8 cellular contexts compared by ENCODE assay signal in genomic region chr5:36414869-36415282, GRCh38.
A peak's percentile ranks its signal among the peaks of the same experiment; 100 is the strongest.
DNase-seq lines count a peak whose midpoint lies in the region; ATAC-seq and TF ChIP-seq lines count a peak whose summit lies in the region.

No MANE protein-coding gene starts in this region.

- no peaks in the 10 kb centered on the region for H3K4me1 Mint-ChIP-seq in activated T-helper 17 cell treated with anti-CD3 and anti-CD28 coated beads, Interleukin-2, amount 50 U/mL, for 72 hours

- H3K4me3 ChIP-seq in astrocyte of the cerebellum (ENCODE audit: low read depth, low read length) (no peak overlapping the region), spleen (no peak overlapping the region)

- in situ Hi-C loops in astrocyte of the cerebellum (cut with HindIII; ENCODE audit: low sequenced_read_pairs) = loop anchor here (5.0 to 25.0 kb wide), 2 partner anchors 97 to 282 kb away; no protein-coding TSS in a partner anchor

- intact Hi-C loops in left colon (cut with DNase I, micrococcal nuclease) = loop anchor here in 1 of 2 donors (2.0 to 5.0 kb wide), 2 partner anchors 92 to 282 kb away; no protein-coding TSS in a partner anchor
- intact Hi-C loops in spleen (cut with DNase I; ENCODE audit: low total_unique reads) = loop anchor here (5.0 to 10.0 kb wide), 2 partner anchors 92 to 280 kb away; no protein-coding TSS in a partner anchor

- DNase-seq in EH (ENCODE audit: low read depth) (peak; percentile 53), NAMALWA (ENCODE audit: low spot score) (peak; percentile 47), astrocyte of the cerebellum (ENCODE audit: low read depth) (peak; percentile 61), left colon (no peak), spleen (no peak), islet precursor cell (no peak), amniotic stem cell (lab: John Stamatoyannopoulos, UW) (no peak)

- H3K27me3 ChIP-seq in spleen (replicated peaks in 1 of 7) = no peaks in the 10 kb centered on the region

- no peak overlapping the region for H3K4me3 Mint-ChIP-seq in activated T-helper 17 cell treated with anti-CD3 and anti-CD28 coated beads, Interleukin-2, amount 50 U/mL, for 72 hours

- H3K9me3 ChIP-seq in spleen = peaks cover 0 to 8% (median 2%) of the 10 kb centered on the region in 8 donors

- peaks cover 8% of the 10 kb centered on the region for H3K27me3 Mint-ChIP-seq in activated T-helper 17 cell treated with anti-CD3 and anti-CD28 coated beads, Interleukin-2, amount 50 U/mL, for 72 hours

- peak; percentile 77 for ATAC-seq in left colon
- no peak for ATAC-seq in activated T-helper 17 cell treated with anti-CD3 and anti-CD28 coated beads, Interleukin-2, amount 50 U/mL, for 72 hours (replicated peaks)

- no peak overlapping the region for H3K27ac ChIP-seq in spleen

- no peaks in the 10 kb centered on the region for H3K9me3 Mint-ChIP-seq in activated T-helper 17 cell treated with anti-CD3 and anti-CD28 coated beads, Interleukin-2, amount 50 U/mL, for 72 hours

- no peaks in the 10 kb centered on the region for H3K36me3 ChIP-seq in spleen

- no peaks in the 10 kb centered on the region for H3K36me3 Mint-ChIP-seq in activated T-helper 17 cell treated with anti-CD3 and anti-CD28 coated beads, Interleukin-2, amount 50 U/mL, for 72 hours (ENCODE audit: low read depth)

- peaks cover 0 to 6% (median 0%) of the 10 kb centered on the region in 6 donors for H3K4me1 ChIP-seq in spleen

- no peak overlapping the region for H3K27ac Mint-ChIP-seq in activated T-helper 17 cell treated with anti-CD3 and anti-CD28 coated beads, Interleukin-2, amount 50 U/mL, for 72 hours

- WGBS in spleen, 5 donors = 28 to 33% (median 31%) methylated on average over 3 of the region's 3 CpGs

- TF ChIP-seq CTCF in astrocyte of the cerebellum (IDR thresholded peaks at IDR 0.05; ENCODE audit: low read depth, low read length, missing control alignments) (peak; percentile 37), spleen (IDR thresholded peaks at IDR 0.05 in 8 of 11, conservative IDR thresholded peaks at IDR 0.05 in 3 of 11) (peak in 3 of 11 experiments; percentile 28 to 43 (median 39))

- TF ChIP-seq POLR2A in spleen (IDR thresholded peaks at IDR 0.05) = no peak

Comparison
In these comparisons a context has a peak if more than half of its experiments do, and no peak if none do; other contexts are left out.
1. DNase-seq: peak in EH (single experiment), NAMALWA (single experiment) and astrocyte of the cerebellum (single experiment); none in left colon (0 of 2), spleen (single experiment), islet precursor cell (single experiment) and amniotic stem cell (single experiment).